9 cellular contexts compared by ENCODE assay signal in the genomic region with DNA sequence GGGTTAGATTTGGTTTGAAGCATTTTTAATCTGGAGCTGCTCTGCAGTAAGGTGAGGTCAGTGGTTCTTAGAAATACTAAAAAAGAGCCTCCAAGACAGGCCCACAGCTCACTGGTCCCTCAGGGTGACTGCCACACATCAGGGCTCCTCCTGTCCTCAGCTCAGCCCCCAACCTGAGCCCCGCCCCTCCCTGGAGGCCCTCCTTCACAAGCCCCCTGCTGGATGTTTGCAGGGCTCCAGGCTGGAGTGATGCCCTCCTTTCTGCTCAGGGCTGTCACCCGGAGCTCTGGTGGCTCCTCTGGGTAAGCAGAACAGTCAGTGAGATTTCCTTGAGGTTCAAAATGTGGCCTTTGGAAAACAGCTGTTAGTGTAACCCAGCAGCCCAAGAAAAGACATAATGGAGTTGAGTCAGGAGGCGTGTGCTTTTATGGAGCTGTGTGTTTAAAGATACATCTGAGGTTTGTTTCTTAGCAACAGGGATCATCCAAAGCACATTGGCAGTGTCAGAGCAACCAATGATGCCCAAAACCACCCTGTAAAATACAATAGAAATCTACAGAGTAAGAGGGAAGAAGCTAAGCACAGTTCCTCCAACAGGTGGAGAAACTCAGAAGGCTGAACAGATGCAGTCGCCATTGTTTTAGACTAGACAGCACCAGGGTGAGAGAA. TPM values are rescaled to one million over a fixed set of nuclear protein-coding genes. Genes with fewer than 3 reads are reported as not detected.
A peak's percentile ranks its signal among the peaks of the same experiment; 100 is the strongest.
DNase-seq lines count a peak whose midpoint lies in the region; ATAC-seq and TF ChIP-seq lines count a peak whose summit lies in the region.
"Had no signal": no experiment of that assay in that cellular context is flagged by ENCODE, and none has a peak within 500 bp of the region (broad histone marks: within the 10 kb centered on the region; RNA-seq: fewer than 3 reads in every experiment).

No MANE protein-coding gene starts in this region.

- peak; percentile 63 for ATAC-seq in activated CD4-positive, alpha-beta T cell treated with anti-CD3 and anti-CD28 coated beads for 36 hours
- ATAC-seq in HG03439 (IDR thresholded peaks at IDR 0.05; ENCODE audit: unreplicated experiment) = no peak

- peaks cover 2% of the 10 kb centered on the region for H3K27me3 Mint-ChIP-seq in activated CD4-positive, alpha-beta T cell treated with anti-CD3 and anti-CD28 coated beads for 36 hours

- no peak for TF ChIP-seq POLR2A in NB4 (IDR thresholded peaks at IDR 0.05; ENCODE audit: extremely low read depth, insufficient read length)

- CTCF ChIA-PET in activated CD4-positive, alpha-beta T cell treated with anti-CD3 and anti-CD28 coated beads for 36 hours (lab: Charles Lee) = interaction anchor here (0.7 to 1.9 kb wide), 4 partner anchors 12 to 1752 kb away, joined by 3 to 7 read pairs (median 4); a partner anchor contains a TSS

- H3K4me3 Mint-ChIP-seq in activated CD4-positive, alpha-beta T cell treated with anti-CD3 and anti-CD28 coated beads for 36 hours = no peak overlapping the region

- TF ChIP-seq CTCF in NB4 (IDR thresholded peaks at IDR 0.05; ENCODE audit: low read depth, low read length) (peak; percentile 26), choroid plexus epithelial cell (conservative IDR thresholded peaks at IDR 0.05; ENCODE audit: low read depth, low read length) (peak; percentile 38)

- intact Hi-C loops in activated CD4-positive, alpha-beta T cell treated with anti-CD3 and anti-CD28 coated beads for 36 hours (cut with DNase I, micrococcal nuclease) = no loop called here

- POLR2A ChIA-PET in activated CD4-positive, alpha-beta T cell treated with anti-CD3 and anti-CD28 coated beads for 36 hours (lab: Charles Lee) = no interaction called here

- H3K9me3 Mint-ChIP-seq in activated CD4-positive, alpha-beta T cell treated with anti-CD3 and anti-CD28 coated beads for 36 hours (ENCODE audit: low read depth) = no peaks in the 10 kb centered on the region

- no peaks in the 10 kb centered on the region for H3K36me3 Mint-ChIP-seq in activated CD4-positive, alpha-beta T cell treated with anti-CD3 and anti-CD28 coated beads for 36 hours (ENCODE audit: low read depth)

- no peak overlapping the region for H3K27ac Mint-ChIP-seq in activated CD4-positive, alpha-beta T cell treated with anti-CD3 and anti-CD28 coated beads for 36 hours

- H3K4me1 Mint-ChIP-seq in activated CD4-positive, alpha-beta T cell treated with anti-CD3 and anti-CD28 coated beads for 36 hours = no peaks in the 10 kb centered on the region

- DNase-seq in activated CD4-positive, alpha-beta T cell treated with anti-CD3 and anti-CD28 coated beads for 36 hours = peak; percentile 43
- no peak for DNase-seq in activated CD4-positive, alpha-beta T cell treated with anti-CD3 and anti-CD28 coated beads for 1 hour
- DNase-seq in NB4 (ENCODE audit: low read depth) = peak; percentile 45
- no peak for DNase-seq in choroid plexus epithelial cell (ENCODE audit: low read depth)
- DNase-seq in stimulated activated CD8-positive, alpha-beta memory T cell treated with anti-CD3 and anti-CD28 coated beads, Interleukin-4, amount 100 ng/mL, for 24 hours (ENCODE audit: low read depth) = peak; percentile 30
- no peak for DNase-seq in COLO829 (ENCODE audit: low spot score)
- no peak for DNase-seq in stimulated activated naive CD4-positive, alpha-beta T cell treated with Interleukin-2 at 50 U/mL for 16 hours (lab: John Stamatoyannopoulos, UW)

- no peak overlapping the region for H3K4me3 ChIP-seq in NB4 (ENCODE audit: low read depth, low read length)
- no peak overlapping the region for H3K4me3 ChIP-seq in choroid plexus epithelial cell (ENCODE audit: low read depth, low read length)
- H3K4me3 ChIP-seq: tibial artery had no signal

RNA-seq across cellular contexts. Expression of a gene that starts 21.4 kb away (rescaled TPM):
- total RNA-seq in activated CD4-positive, alpha-beta T cell treated with anti-CD3 and anti-CD28 coated beads for 36 hours = not detected

Comparison
In these comparisons a context has a peak if more than half of its experiments do, and no peak if none do; other contexts are left out.
1. DNase-seq: peak in activated CD4-positive, alpha-beta T cell treated with anti-CD3 and anti-CD28 coated beads for 36 hours (single experiment), NB4 (single experiment) and stimulated activated CD8-positive, alpha-beta memory T cell treated with anti-CD3 and anti-CD28 coated beads, Interleukin-4, amount 100 ng/mL, for 24 hours (single experiment); none in activated CD4-positive, alpha-beta T cell treated with anti-CD3 and anti-CD28 coated beads for 1 hour (single experiment), choroid plexus epithelial cell (single experiment), COLO829 (single experiment) and stimulated activated naive CD4-positive, alpha-beta T cell treated with Interleukin-2 at 50 U/mL for 16 hours (single experiment).